In the genomic region with DNA sequence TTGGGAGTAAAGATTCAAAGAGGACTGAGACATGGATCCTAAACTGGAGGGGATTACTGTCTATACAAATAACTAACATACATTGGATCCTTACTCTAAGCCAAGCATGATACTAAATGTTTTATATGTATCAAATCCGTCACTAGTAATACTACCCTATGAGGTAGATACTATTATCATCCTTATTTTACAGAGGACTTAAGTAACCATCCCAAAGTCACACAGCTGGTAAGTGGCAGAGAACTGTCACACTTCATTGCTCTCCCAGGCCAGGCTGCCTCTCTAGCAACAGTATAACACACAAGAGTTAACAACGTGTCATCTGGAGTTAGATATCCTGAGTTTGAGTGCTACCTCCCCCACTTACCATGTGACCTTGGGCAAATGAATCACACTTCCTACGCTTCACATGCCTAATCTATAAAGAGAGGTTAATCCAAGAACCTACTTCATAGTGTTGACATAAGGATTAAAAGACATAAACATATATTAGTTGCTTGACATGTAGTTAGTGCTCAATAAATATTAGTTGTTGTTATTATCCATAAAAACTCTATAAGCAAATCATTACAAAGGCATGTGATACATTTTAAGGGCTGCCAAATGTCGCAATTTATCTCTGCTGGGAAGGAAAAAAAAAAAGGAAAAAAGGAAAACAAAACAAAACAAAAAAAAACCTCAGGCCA, we compare ENCODE assay signal across 1 cellular context.
TF ChIP-seq lines count a peak whose summit lies in the region.

No MANE protein-coding gene starts in this region.

TF ChIP-seq in HEK293, 187 proteins besides CTCF, POLR2A, EP300 and RAD21 (continued from another document):
- TF ChIP-seq, protein P1, sequence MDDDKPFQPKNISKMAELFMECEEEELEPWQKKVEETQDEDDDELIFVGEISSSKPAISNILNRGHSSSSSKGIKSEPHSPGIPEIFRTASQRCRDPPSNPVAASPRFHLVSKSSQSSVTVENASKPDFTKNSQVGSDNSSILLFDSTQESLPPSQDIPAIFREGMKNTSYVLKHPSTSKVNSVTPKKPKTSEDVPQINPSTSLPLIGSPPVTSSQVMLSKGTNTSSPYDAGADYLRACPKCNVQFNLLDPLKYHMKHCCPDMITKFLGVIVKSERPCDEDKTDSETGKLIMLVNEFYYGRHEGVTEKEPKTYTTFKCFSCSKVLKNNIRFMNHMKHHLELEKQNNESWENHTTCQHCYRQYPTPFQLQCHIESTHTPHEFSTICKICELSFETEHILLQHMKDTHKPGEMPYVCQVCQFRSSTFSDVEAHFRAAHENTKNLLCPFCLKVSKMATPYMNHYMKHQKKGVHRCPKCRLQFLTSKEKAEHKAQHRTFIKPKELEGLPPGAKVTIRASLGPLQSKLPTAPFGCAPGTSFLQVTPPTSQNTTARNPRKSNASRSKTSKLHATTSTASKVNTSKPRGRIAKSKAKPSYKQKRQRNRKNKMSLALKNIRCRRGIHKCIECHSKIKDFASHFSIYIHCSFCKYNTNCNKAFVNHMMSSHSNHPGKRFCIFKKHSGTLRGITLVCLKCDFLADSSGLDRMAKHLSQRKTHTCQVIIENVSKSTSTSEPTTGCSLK (tag by site-specific recombination; IDR thresholded peaks at IDR 0.05): no peak
- TF ChIP-seq ZNF48 (tag by site-specific recombination; IDR thresholded peaks at IDR 0.05) (no peak), ZFP37 (tag by site-specific recombination; IDR thresholded peaks at IDR 0.05) (no peak), YY2 (tag by site-specific recombination; IDR thresholded peaks at IDR 0.05) (no peak), ZNF157 (tag by site-specific recombination; IDR thresholded peaks at IDR 0.05) (no peak), ZNF843 (tag by site-specific recombination; IDR thresholded peaks at IDR 0.05) (peak; percentile 94), ZNF561 (tag by site-specific recombination; IDR thresholded peaks at IDR 0.05; ENCODE audit: borderline replicate concordance) (no peak), ZEB2 (tag by site-specific recombination; IDR thresholded peaks at IDR 0.05) (no peak), ZNF391 (tag by site-specific recombination; IDR thresholded peaks at IDR 0.05; ENCODE audit: borderline replicate concordance, low read depth) (peak; percentile 57; the same call in 1 of the 2 replicates), ZNF768 (tag by site-specific recombination; IDR thresholded peaks at IDR 0.05) (no peak), BCL11B (tag by site-specific recombination; IDR thresholded peaks at IDR 0.05; ENCODE audit: low read depth) (no peak), ZNF76 (tag by site-specific recombination; IDR thresholded peaks at IDR 0.05; ENCODE audit: borderline replicate concordance, low read depth) (no peak), OSR2 (tag by site-specific recombination; IDR thresholded peaks at IDR 0.05) (peak; percentile 90), ZFP41 (tag by site-specific recombination; IDR thresholded peaks at IDR 0.05; ENCODE audit: borderline replicate concordance) (no peak), ZNF223 (tag by site-specific recombination; IDR thresholded peaks at IDR 0.05) (no peak), EGR2 (tag by site-specific recombination; IDR thresholded peaks at IDR 0.05; ENCODE audit: low read depth) (peak; percentile 27; the same call in 1 of the 2 replicates), MYNN (tag by site-specific recombination; IDR thresholded peaks at IDR 0.05; ENCODE audit: borderline replicate concordance) (no peak), ZNF621 (tag by site-specific recombination; IDR thresholded peaks at IDR 0.05) (no peak)
- TF ChIP-seq, protein P2, sequence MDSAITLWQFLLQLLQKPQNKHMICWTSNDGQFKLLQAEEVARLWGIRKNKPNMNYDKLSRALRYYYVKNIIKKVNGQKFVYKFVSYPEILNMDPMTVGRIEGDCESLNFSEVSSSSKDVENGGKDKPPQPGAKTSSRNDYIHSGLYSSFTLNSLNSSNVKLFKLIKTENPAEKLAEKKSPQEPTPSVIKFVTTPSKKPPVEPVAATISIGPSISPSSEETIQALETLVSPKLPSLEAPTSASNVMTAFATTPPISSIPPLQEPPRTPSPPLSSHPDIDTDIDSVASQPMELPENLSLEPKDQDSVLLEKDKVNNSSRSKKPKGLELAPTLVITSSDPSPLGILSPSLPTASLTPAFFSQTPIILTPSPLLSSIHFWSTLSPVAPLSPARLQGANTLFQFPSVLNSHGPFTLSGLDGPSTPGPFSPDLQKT (IDR thresholded peaks at IDR 0.05; ENCODE audit: borderline replicate concordance, low read depth, low read length): no peak
- TF ChIP-seq, protein P3, sequence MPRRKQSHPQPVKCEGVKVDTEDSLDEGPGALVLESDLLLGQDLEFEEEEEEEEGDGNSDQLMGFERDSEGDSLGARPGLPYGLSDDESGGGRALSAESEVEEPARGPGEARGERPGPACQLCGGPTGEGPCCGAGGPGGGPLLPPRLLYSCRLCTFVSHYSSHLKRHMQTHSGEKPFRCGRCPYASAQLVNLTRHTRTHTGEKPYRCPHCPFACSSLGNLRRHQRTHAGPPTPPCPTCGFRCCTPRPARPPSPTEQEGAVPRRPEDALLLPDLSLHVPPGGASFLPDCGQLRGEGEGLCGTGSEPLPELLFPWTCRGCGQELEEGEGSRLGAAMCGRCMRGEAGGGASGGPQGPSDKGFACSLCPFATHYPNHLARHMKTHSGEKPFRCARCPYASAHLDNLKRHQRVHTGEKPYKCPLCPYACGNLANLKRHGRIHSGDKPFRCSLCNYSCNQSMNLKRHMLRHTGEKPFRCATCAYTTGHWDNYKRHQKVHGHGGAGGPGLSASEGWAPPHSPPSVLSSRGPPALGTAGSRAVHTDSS (tag by site-specific recombination; IDR thresholded peaks at IDR 0.05): no peak
- TF ChIP-seq, protein P4, sequence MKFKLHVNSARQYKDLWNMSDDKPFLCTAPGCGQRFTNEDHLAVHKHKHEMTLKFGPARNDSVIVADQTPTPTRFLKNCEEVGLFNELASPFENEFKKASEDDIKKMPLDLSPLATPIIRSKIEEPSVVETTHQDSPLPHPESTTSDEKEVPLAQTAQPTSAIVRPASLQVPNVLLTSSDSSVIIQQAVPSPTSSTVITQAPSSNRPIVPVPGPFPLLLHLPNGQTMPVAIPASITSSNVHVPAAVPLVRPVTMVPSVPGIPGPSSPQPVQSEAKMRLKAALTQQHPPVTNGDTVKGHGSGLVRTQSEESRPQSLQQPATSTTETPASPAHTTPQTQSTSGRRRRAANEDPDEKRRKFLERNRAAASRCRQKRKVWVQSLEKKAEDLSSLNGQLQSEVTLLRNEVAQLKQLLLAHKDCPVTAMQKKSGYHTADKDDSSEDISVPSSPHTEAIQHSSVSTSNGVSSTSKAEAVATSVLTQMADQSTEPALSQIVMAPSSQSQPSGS (tag by site-specific recombination; IDR thresholded peaks at IDR 0.05; ENCODE audit: low read depth): no peak
- TF ChIP-seq, protein P5, sequence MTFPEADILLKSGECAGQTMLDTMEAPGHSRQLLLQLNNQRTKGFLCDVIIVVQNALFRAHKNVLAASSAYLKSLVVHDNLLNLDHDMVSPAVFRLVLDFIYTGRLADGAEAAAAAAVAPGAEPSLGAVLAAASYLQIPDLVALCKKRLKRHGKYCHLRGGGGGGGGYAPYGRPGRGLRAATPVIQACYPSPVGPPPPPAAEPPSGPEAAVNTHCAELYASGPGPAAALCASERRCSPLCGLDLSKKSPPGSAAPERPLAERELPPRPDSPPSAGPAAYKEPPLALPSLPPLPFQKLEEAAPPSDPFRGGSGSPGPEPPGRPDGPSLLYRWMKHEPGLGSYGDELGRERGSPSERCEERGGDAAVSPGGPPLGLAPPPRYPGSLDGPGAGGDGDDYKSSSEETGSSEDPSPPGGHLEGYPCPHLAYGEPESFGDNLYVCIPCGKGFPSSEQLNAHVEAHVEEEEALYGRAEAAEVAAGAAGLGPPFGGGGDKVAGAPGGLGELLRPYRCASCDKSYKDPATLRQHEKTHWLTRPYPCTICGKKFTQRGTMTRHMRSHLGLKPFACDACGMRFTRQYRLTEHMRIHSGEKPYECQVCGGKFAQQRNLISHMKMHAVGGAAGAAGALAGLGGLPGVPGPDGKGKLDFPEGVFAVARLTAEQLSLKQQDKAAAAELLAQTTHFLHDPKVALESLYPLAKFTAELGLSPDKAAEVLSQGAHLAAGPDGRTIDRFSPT (tag by site-specific recombination; IDR thresholded peaks at IDR 0.05): 0 out of 2 replicates have a peak, but pooled peaks have one; percentile 19
- TF ChIP-seq, protein P6, sequence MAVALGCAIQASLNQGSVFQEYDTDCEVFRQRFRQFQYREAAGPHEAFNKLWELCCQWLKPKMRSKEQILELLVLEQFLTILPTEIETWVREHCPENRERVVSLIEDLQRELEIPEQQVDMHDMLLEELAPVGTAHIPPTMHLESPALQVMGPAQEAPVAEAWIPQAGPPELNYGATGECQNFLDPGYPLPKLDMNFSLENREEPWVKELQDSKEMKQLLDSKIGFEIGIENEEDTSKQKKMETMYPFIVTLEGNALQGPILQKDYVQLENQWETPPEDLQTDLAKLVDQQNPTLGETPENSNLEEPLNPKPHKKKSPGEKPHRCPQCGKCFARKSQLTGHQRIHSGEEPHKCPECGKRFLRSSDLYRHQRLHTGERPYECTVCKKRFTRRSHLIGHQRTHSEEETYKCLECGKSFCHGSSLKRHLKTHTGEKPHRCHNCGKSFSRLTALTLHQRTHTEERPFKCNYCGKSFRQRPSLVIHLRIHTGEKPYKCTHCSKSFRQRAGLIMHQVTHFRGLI (tag by site-specific recombination; IDR thresholded peaks at IDR 0.05): 0 out of 2 replicates have a peak, but pooled peaks have one; percentile 18
